ENCODE assay signal across 14 cellular contexts in genomic region chr3:66693461-66693912, GRCh38.
A peak's percentile ranks its signal among the peaks of the same experiment; 100 is the strongest.
DNase-seq lines count a peak whose midpoint lies in the region; ATAC-seq and TF ChIP-seq lines count a peak whose summit lies in the region.
"Had no signal": no experiment of that assay in that cellular context is flagged by ENCODE, and none has a peak within 500 bp of the region (broad histone marks: within the 10 kb centered on the region; RNA-seq: fewer than 3 reads in every experiment).

No MANE protein-coding gene starts in this region.

- H3K4me3 Mint-ChIP-seq in activated T-helper 1 cell treated with anti-CD3 and anti-CD28 coated beads, Interleukin-12 subunit alpha, Interleukin-12 subunit beta, Interleukin-2, Interleukin-4 antibody, amounts not matched to agents 30 ng/mL and 10 ng/mL and 1 ng/mL, durations not matched to agents 14 hours and 24 hours and 36 hours, result no peak overlapping the region
- H3K4me3 Mint-ChIP-seq: activated T-cell treated with anti-CD3 and anti-CD28 coated beads, Interleukin-2, amount 50 U/mL, for 72 hours; B cell; memory B cell had no signal

- no peaks in the 10 kb centered on the region for H3K9me3 Mint-ChIP-seq in activated T-helper 1 cell treated with anti-CD3 and anti-CD28 coated beads, Interleukin-12 subunit alpha, Interleukin-12 subunit beta, Interleukin-2, Interleukin-4 antibody, amounts not matched to agents 30 ng/mL and 10 ng/mL and 1 ng/mL, durations not matched to agents 14 hours and 24 hours and 36 hours
- H3K9me3 Mint-ChIP-seq: activated T-cell treated with anti-CD3 and anti-CD28 coated beads, Interleukin-2, amount 50 U/mL, for 72 hours; memory B cell had no signal

- no peak overlapping the region for H3K27ac Mint-ChIP-seq in activated T-helper 1 cell treated with anti-CD3 and anti-CD28 coated beads, Interleukin-12 subunit alpha, Interleukin-12 subunit beta, Interleukin-2, Interleukin-4 antibody, amounts not matched to agents 30 ng/mL and 10 ng/mL and 1 ng/mL, durations not matched to agents 14 hours and 24 hours and 36 hours
- H3K27ac Mint-ChIP-seq: activated T-cell treated with anti-CD3 and anti-CD28 coated beads, Interleukin-2, amount 50 U/mL, for 72 hours; B cell; memory B cell had no signal

- DNase-seq in A673 (ENCODE audit: low spot score) (peak; percentile 15), RPMI7951 (ENCODE audit: low read depth) (peak; percentile 5), fibroblast of peridontal ligament (ENCODE audit: extremely low read depth) (peak; percentile 44), NOMO-1 (lab: John Stamatoyannopoulos, UW; ENCODE audit: unreplicated experiment in 2 of 2) (no peak), SW480 (ENCODE audit: low spot score) (no peak)
- DNase-seq in activated T-helper 1 cell treated with anti-CD3 and anti-CD28 coated beads, Interleukin-12 subunit alpha, Interleukin-12 subunit beta, Interleukin-2, Interleukin-4 antibody, amounts not matched to agents 30 ng/mL and 10 ng/mL and 1 ng/mL, durations not matched to agents 14 hours and 24 hours and 36 hours (ENCODE audit: low spot score), result no peak
- DNase-seq: activated T-cell treated with anti-CD3 and anti-CD28 coated beads, Interleukin-2, amount 50 U/mL, for 72 hours; effector CD8-positive, alpha-beta T cell; KG1; T1000 had no signal

- H3K4me3 ChIP-seq in A673 (ENCODE audit: low read depth, low read length, poor library complexity, severe bottlenecking) (no peak overlapping the region), neuron (ENCODE audit: low read length) (no peak overlapping the region)

- H3K9me3 ChIP-seq in A673 (ENCODE audit: low read depth, low read length, poor library complexity, severe bottlenecking) (no peaks in the 10 kb centered on the region), neuron (ENCODE audit: low read length) (no peaks in the 10 kb centered on the region)

- H3K36me3 Mint-ChIP-seq in activated T-helper 1 cell treated with anti-CD3 and anti-CD28 coated beads, Interleukin-12 subunit alpha, Interleukin-12 subunit beta, Interleukin-2, Interleukin-4 antibody, amounts not matched to agents 30 ng/mL and 10 ng/mL and 1 ng/mL, durations not matched to agents 14 hours and 24 hours and 36 hours (ENCODE audit: low read depth), result no peaks in the 10 kb centered on the region
- H3K36me3 Mint-ChIP-seq: memory B cell had no signal

- peak overlapping the region; percentile 11 for H2AFZ ChIP-seq in neuron (ENCODE audit: low read depth, low read length)

- intact Hi-C loops in A673 (cut with micrococcal nuclease; ENCODE audit: unreplicated experiment), result no loop called here
- intact Hi-C loops in activated T-helper 1 cell treated with anti-CD3 and anti-CD28 coated beads, Interleukin-12 subunit alpha, Interleukin-12 subunit beta, Interleukin-2, Interleukin-4 antibody, amounts not matched to agents 30 ng/mL and 10 ng/mL and 1 ng/mL, durations not matched to agents 14 hours and 24 hours and 36 hours (cut with micrococcal nuclease), result no loop called here

- no peak for ATAC-seq in HG03135 (IDR thresholded peaks at IDR 0.05; ENCODE audit: unreplicated experiment)
- ATAC-seq: activated T-cell treated with anti-CD3 and anti-CD28 coated beads, Interleukin-2, amount 50 U/mL, for 72 hours had no signal

- peaks cover 3% of the 10 kb centered on the region for H3K27me3 Mint-ChIP-seq in activated T-helper 1 cell treated with anti-CD3 and anti-CD28 coated beads, Interleukin-12 subunit alpha, Interleukin-12 subunit beta, Interleukin-2, Interleukin-4 antibody, amounts not matched to agents 30 ng/mL and 10 ng/mL and 1 ng/mL, durations not matched to agents 14 hours and 24 hours and 36 hours (ENCODE audit: insufficient read depth)

- TF ChIP-seq CTCF in A673 (conservative IDR thresholded peaks at IDR 0.05; ENCODE audit: low read depth, low read length), result no peak

- H3K4me1 ChIP-seq in A673 (ENCODE audit: insufficient read depth, low read length, poor library complexity, severe bottlenecking) (peaks cover 14% of the 10 kb centered on the region), neuron (ENCODE audit: insufficient read depth, low read length) (peaks cover 8% of the 10 kb centered on the region)

- no TSS peak for BruUV-seq in A673 (replicated peaks; lab: Mats Ljungman, UMichigan)

- POLR2A ChIA-PET in A673 (lab: Charles Lee; ENCODE audit: low non-redundant PET), result no interaction called here

- no peak overlapping the region for H3K27ac ChIP-seq in A673 (ENCODE audit: low read depth, low read length, poor library complexity, severe bottlenecking)

- H3K27me3 ChIP-seq in A673 (replicated peaks; ENCODE audit: insufficient read depth, low read depth, low read length, poor library complexity) (no peaks in the 10 kb centered on the region), neuron (ENCODE audit: insufficient read depth, low read length) (no peaks in the 10 kb centered on the region)

- no peaks in the 10 kb centered on the region for H3K4me1 Mint-ChIP-seq in activated T-helper 1 cell treated with anti-CD3 and anti-CD28 coated beads, Interleukin-12 subunit alpha, Interleukin-12 subunit beta, Interleukin-2, Interleukin-4 antibody, amounts not matched to agents 30 ng/mL and 10 ng/mL and 1 ng/mL, durations not matched to agents 14 hours and 24 hours and 36 hours (ENCODE audit: low read depth)
- H3K4me1 Mint-ChIP-seq: B cell, memory B cell had no signal

- CTCF ChIA-PET in A673 (lab: Charles Lee), result no interaction called here

- no peaks in the 10 kb centered on the region for H3K36me3 ChIP-seq in A673 (ENCODE audit: insufficient read depth, low read length, poor library complexity, severe bottlenecking)
- no peaks in the 10 kb centered on the region for H3K36me3 ChIP-seq in neuron (ENCODE audit: insufficient read depth, low read length)

Comparison
In these comparisons a context has a peak if more than half of its experiments do, and no peak if none do; other contexts are left out.
1. DNase-seq: peak in A673 (single experiment), RPMI7951 (single experiment) and fibroblast of peridontal ligament (single experiment); none in NOMO-1 (0 of 2), SW480 (single experiment) and activated T-helper 1 cell treated with anti-CD3 and anti-CD28 coated beads, Interleukin-12 subunit alpha, Interleukin-12 subunit beta, Interleukin-2, Interleukin-4 antibody, amounts not matched to agents 30 ng/mL and 10 ng/mL and 1 ng/mL, durations not matched to agents 14 hours and 24 hours and 36 hours (single experiment).